In genomic region chr19:488505-489417, GRCh38 we compare ENCODE assay signal across 8 cellular contexts. TPM values are rescaled to one million over a fixed set of nuclear protein-coding genes. Genes with fewer than 3 reads are reported as not detected.
A peak's percentile ranks its signal among the peaks of the same experiment; 100 is the strongest.
DNase-seq lines count a peak whose midpoint lies in the region; ATAC-seq and TF ChIP-seq lines count a peak whose summit lies in the region.

No MANE protein-coding gene starts in this region.

- CTCF ChIA-PET in activated CD4-positive, alpha-beta T cell treated with anti-CD3 and anti-CD28 coated beads for 36 hours (lab: Charles Lee): interaction anchor here (1.6 kb wide), 1 partner anchor 18 kb away, joined by 7 read pairs; no protein-coding TSS in a partner anchor

- TF ChIP-seq CTCF in choroid plexus epithelial cell (conservative IDR thresholded peaks at IDR 0.05; ENCODE audit: low read depth, low read length): no peak

- H3K36me3 Mint-ChIP-seq in activated CD4-positive, alpha-beta T cell treated with anti-CD3 and anti-CD28 coated beads for 36 hours (ENCODE audit: low read depth): no peaks in the 10 kb centered on the region

- peak overlapping the region; percentile 71 for H3K4me3 Mint-ChIP-seq in activated CD4-positive, alpha-beta T cell treated with anti-CD3 and anti-CD28 coated beads for 36 hours

- intact Hi-C loops in activated CD4-positive, alpha-beta T cell treated with anti-CD3 and anti-CD28 coated beads for 36 hours (cut with DNase I, micrococcal nuclease): loop anchor here (1.0 to 10.0 kb wide), 5 partner anchors 18 to 144 kb away; partner anchors contain the start of genes TPGS1 (in 2 of the 2) and MIER2 (in 1 of the 2)

- H3K27ac Mint-ChIP-seq in activated CD4-positive, alpha-beta T cell treated with anti-CD3 and anti-CD28 coated beads for 36 hours: peak overlapping the region; percentile 75

- ATAC-seq in GM19035 (IDR thresholded peaks at IDR 0.05; ENCODE audit: unreplicated experiment) (peak; percentile 87), HG03354 (IDR thresholded peaks at IDR 0.05; ENCODE audit: poor library complexity, severe bottlenecking, unreplicated experiment) (peak; percentile 81)
- ATAC-seq in activated CD4-positive, alpha-beta T cell treated with anti-CD3 and anti-CD28 coated beads for 36 hours: peak; percentile 91

- peaks cover 10% of the 10 kb centered on the region for H3K27me3 Mint-ChIP-seq in activated CD4-positive, alpha-beta T cell treated with anti-CD3 and anti-CD28 coated beads for 36 hours

- no peaks in the 10 kb centered on the region for H3K9me3 Mint-ChIP-seq in activated CD4-positive, alpha-beta T cell treated with anti-CD3 and anti-CD28 coated beads for 36 hours (ENCODE audit: low read depth)

- POLR2A ChIA-PET in activated CD4-positive, alpha-beta T cell treated with anti-CD3 and anti-CD28 coated beads for 36 hours (lab: Charles Lee): interaction anchor here (0.9 kb wide), 1 partner anchor 22 kb away, joined by 3 read pairs; no protein-coding TSS in a partner anchor

- DNase-seq in AG08396 (ENCODE audit: low spot score) (peak; percentile 99), NCI-H510A (lab: John Stamatoyannopoulos, UW) (peak; percentile 84), choroid plexus epithelial cell (ENCODE audit: low read depth) (peak; percentile 97), left kidney (ENCODE audit: low read depth, low spot score) (peak; percentile 99)
- peak; percentile 93 for DNase-seq in activated CD4-positive, alpha-beta T cell treated with anti-CD3 and anti-CD28 coated beads for 36 hours
- DNase-seq in stimulated activated CD4-positive, alpha-beta T cell treated with anti-CD3 and anti-CD28 coated beads, Interleukin-1b, Interleukin-23, amount 100 ng/mL, for 4 hours (ENCODE audit: low read depth in 2 of 2): peak; percentile 89 to 96

- H3K4me3 ChIP-seq in choroid plexus epithelial cell (ENCODE audit: low read depth, low read length): peak overlapping the region; percentile 84

- H3K4me1 Mint-ChIP-seq in activated CD4-positive, alpha-beta T cell treated with anti-CD3 and anti-CD28 coated beads for 36 hours: peaks cover 2% of the 10 kb centered on the region

RNA-seq across cellular contexts. Expression of gene MADCAM1, which starts 7.5 kb away (rescaled TPM):
- total RNA-seq in activated CD4-positive, alpha-beta T cell treated with anti-CD3 and anti-CD28 coated beads for 36 hours: under 1 TPM in 1 of 2 experiments, not detected in 1; 0.14 TPM

RNA-seq across cellular contexts. Expression of gene TPGS1, which starts 18.5 kb away (rescaled TPM):
- total RNA-seq in activated CD4-positive, alpha-beta T cell treated with anti-CD3 and anti-CD28 coated beads for 36 hours: 1 to 10 TPM; 6.4 to 8.4 TPM

RNA-seq across cellular contexts. Expression of gene SHC2, which starts 27.9 kb away (rescaled TPM):
- under 1 TPM in 1 of 2 experiments, not detected in 1; 0.21 TPM for total RNA-seq in activated CD4-positive, alpha-beta T cell treated with anti-CD3 and anti-CD28 coated beads for 36 hours

RNA-seq across cellular contexts. Expression of gene CDC34, which starts 42.8 kb away (rescaled TPM):
- total RNA-seq in activated CD4-positive, alpha-beta T cell treated with anti-CD3 and anti-CD28 coated beads for 36 hours: 10 to 100 TPM; 36.7 to 41.5 TPM

RNA-seq across cellular contexts. Expression of gene GZMM, which starts 55.1 kb away (rescaled TPM):
- 10 to 100 TPM; 22.5 to 25.3 TPM for total RNA-seq in activated CD4-positive, alpha-beta T cell treated with anti-CD3 and anti-CD28 coated beads for 36 hours

Comparison
In these comparisons a context has a peak if more than half of its experiments do, and no peak if none do; other contexts are left out.
1. Peak in every context shown above with its lines: DNase-seq, ATAC-seq and H3K4me3 ChIP-seq.